ENCODE assay signal across 18 cellular contexts in the genomic region with DNA sequence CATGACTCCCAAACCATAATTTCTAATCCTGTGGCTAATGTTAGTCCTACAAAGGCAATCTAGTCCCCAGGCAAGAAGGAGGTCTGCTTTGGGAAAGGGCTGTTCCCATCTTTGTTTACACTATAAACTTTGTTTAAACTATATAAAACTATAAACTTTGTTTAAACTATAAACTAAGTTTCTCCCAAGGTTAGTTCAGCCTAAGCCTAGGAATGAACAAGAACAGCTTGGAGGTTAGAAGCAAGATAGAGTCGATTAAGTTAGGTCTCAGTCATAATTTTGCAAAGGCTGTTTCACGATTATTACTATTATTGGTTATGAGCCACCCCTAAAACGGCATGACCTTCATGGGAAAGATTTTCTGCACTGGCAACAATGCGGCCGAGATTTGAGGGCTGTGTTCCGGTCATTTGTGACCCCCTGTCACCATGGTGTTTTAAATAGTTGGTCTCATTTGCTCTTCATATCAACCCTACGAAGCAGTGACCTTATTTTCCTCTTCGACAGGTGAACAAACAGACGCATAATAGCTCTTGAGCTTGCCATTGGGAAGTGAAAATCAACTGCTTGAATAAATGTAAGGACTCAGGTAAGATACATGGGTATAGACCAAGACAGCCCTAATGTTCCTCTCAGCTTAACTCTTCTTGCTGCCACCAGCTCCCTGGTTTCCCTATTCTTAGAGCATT.
A peak's percentile ranks its signal among the peaks of the same experiment; 100 is the strongest.
DNase-seq lines count a peak whose midpoint lies in the region; ATAC-seq, FAIRE-seq and TF ChIP-seq lines count a peak whose summit lies in the region.
"Had no signal": no experiment of that assay in that cellular context is flagged by ENCODE, and none has a peak within 500 bp of the region (broad histone marks: within the 10 kb centered on the region; RNA-seq: fewer than 3 reads in every experiment).

No MANE protein-coding gene starts in this region.

- H3K36me3 ChIP-seq in colonic mucosa (no peaks in the 10 kb centered on the region), prostate gland (no peaks in the 10 kb centered on the region)

- no peaks in the 10 kb centered on the region for H3K27me3 ChIP-seq in colonic mucosa
- no peaks in the 10 kb centered on the region for H3K27me3 ChIP-seq in prostate gland (replicated peaks; ENCODE audit: insufficient read depth)

- peak overlapping the region; percentile 3 for H3K4me3 ChIP-seq in colonic mucosa
- no peak overlapping the region for H3K4me3 ChIP-seq in prostate gland
- H3K4me3 ChIP-seq: PC-9, SK-N-MC had no signal

- no peak for FAIRE-seq in H54 (lab: Jason Lieb, UNC)

- peak overlapping the region; percentile 75 for H3K27ac ChIP-seq in colonic mucosa
- peak overlapping the region; percentile 30 to 65 for H3K27ac ChIP-seq in prostate gland
- H3K27ac ChIP-seq: HL-60, PC-9, SK-N-MC had no signal

- DNase-seq in NCI-H1092 treated with DMSO at 0.1 percent for 48 hours (lab: John Stamatoyannopoulos, UW) (peak; percentile 42), NCI-H748 (lab: John Stamatoyannopoulos, UW; ENCODE audit: unreplicated experiment) (peak; percentile 95), colonic mucosa (no peak), prostate gland (ENCODE audit: low spot score) (no peak), H54 (ENCODE audit: insufficient read length, low spot score) (no peak), NCI-H345 (lab: John Stamatoyannopoulos, UW) (no peak)
- DNase-seq: ACHN, AML-193, COR-L47, NCI-H1436, NCI-H2081, NCI-H524 treated with DMSO at 0.1 percent for 48 hours, PC-9, T-cell had no signal

- H3K9me3 ChIP-seq in colonic mucosa (no peaks in the 10 kb centered on the region), prostate gland (no peaks in the 10 kb centered on the region)

- intact Hi-C loops in colonic mucosa (cut with DNase I) (no loop called here), prostate gland (cut with DNase I) (no loop called here)

- TF ChIP-seq POLR2A in prostate gland (IDR thresholded peaks at IDR 0.05): no peak
- TF ChIP-seq POLR2A in H54 (IDR thresholded peaks at IDR 0.05; ENCODE audit: low read depth, low read length): no peak

- H3K4me1 ChIP-seq in colonic mucosa: no peaks in the 10 kb centered on the region
- H3K4me1 ChIP-seq in prostate gland (replicated peaks): no peaks in the 10 kb centered on the region

- TF ChIP-seq CTCF in colonic mucosa (IDR thresholded peaks at IDR 0.05) (no peak), prostate gland (IDR thresholded peaks at IDR 0.05) (no peak)

- no peak for ATAC-seq in HG03520 (IDR thresholded peaks at IDR 0.05; ENCODE audit: unreplicated experiment)
- ATAC-seq: HCT116, T-cell had no signal

- 60% methylated on average over 9 of the region's 9 CpGs for WGBS in prostate gland

- peak overlapping the region in 1 of 2 donors; percentile 69 for H3K9ac ChIP-seq in colonic mucosa (ENCODE audit: low read depth in 2 of 2, low read length in 2 of 2)

Comparison
In these comparisons a context has a peak if more than half of its experiments do, and no peak if none do; other contexts are left out.
1. DNase-seq: peak in NCI-H1092 treated with DMSO at 0.1 percent for 48 hours (single experiment) and NCI-H748 (single experiment); none in colonic mucosa (single experiment), prostate gland (single experiment), H54 (single experiment) and NCI-H345 (single experiment).